ENCODE assay signal across 17 cellular contexts in the genomic region with DNA sequence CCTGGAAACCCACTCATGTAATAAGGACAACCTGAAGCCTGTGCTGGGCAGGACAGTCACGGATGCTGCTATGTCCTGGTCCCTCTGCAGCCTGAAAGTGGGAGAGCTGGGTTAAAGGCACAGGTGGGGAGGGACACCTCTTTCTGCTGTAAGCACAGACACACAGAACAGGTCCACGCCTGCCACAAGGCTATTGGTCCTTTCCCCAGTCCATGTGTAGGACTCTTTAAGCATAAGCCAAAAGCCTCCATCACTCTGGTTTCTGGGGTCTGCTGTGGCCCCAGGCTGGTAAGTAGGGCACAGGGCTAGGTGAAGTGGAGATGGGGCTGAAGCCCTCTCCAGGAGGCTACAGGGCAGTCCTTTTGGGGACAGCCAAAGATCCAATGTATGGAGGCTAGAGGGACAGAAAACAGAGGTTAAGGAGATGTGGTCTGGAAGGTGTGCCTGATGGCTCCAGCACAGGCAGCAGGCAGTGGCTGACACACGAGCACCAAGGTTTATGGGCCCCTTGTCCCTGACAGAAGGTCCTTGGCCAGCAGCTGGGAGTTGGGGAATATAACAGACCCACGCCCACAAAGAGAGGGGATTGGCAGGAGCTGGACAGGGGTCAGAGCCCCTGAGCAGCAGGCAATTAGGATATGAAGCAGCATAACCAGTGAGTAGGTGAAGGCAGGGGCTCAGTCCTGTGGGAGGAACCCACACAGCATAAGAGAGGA.
"Had no signal": no experiment of that assay in that cellular context is flagged by ENCODE, and none has a peak within 500 bp of the region (broad histone marks: within the 10 kb centered on the region; RNA-seq: fewer than 3 reads in every experiment).

No MANE protein-coding gene starts in this region.

- H3K36me3 ChIP-seq: ascending aorta, heart right ventricle, tibial nerve had no signal

- FAIRE-seq: TTC549 had no signal

- H3K9me3 Mint-ChIP-seq: activated naive CD4-positive, alpha-beta T cell treated with anti-CD3 and anti-CD28 coated beads, Interleukin-2, amount 50 U/mL, for 24 hours; stimulated activated naive CD8-positive, alpha-beta T cell treated with anti-CD3 and anti-CD28 coated beads, Interleukin-15, Interleukin-2, amounts not matched to agents 100 ng/mL and 50 ng/mL, for 24 hours; T-helper 2 cell treated with Interferon-gamma antibody and Interleukin-4, amounts not matched to agents 5 μg/mL and 100 μg/mL, for 36 hours had no signal

- ATAC-seq: esophagus mucosa; heart right ventricle; naive thymus-derived CD8-positive, alpha-beta T cell had no signal

- H3K4me1 ChIP-seq: ascending aorta had no signal

- H3K27ac Mint-ChIP-seq: activated naive CD4-positive, alpha-beta T cell treated with anti-CD3 and anti-CD28 coated beads, Interleukin-2, amount 50 U/mL, for 24 hours; activated T-cell treated with anti-CD3 and anti-CD28 coated beads, Interleukin-2, amount 50 U/mL, for 24 hours; naive thymus-derived CD8-positive, alpha-beta T cell; stimulated activated naive CD8-positive, alpha-beta T cell treated with anti-CD3 and anti-CD28 coated beads, Interleukin-15, Interleukin-2, amounts not matched to agents 100 ng/mL and 50 ng/mL, for 24 hours; T-helper 2 cell treated with Interferon-gamma antibody and Interleukin-4, amounts not matched to agents 5 μg/mL and 100 μg/mL, for 36 hours had no signal

- H3K36me3 Mint-ChIP-seq: activated naive CD4-positive, alpha-beta T cell treated with anti-CD3 and anti-CD28 coated beads, Interleukin-2, amount 50 U/mL, for 24 hours; naive thymus-derived CD8-positive, alpha-beta T cell had no signal

- H3K27me3 ChIP-seq: ascending aorta had no signal

- H3K4me3 ChIP-seq: ascending aorta, heart right ventricle, tibial nerve had no signal

- DNase-seq: activated CD4-positive, alpha-beta T cell treated with anti-CD3 and anti-CD28 coated beads, Interleukin-2, amount 50 U/mL, for 4 hours; activated effector memory CD4-positive, alpha-beta T cell treated with anti-CD3 and anti-CD28 coated beads, Interleukin-2, amount 50 U/mL, for 16 hours; activated T-cell treated with anti-CD3 and anti-CD28 coated beads, Interleukin-2, amount 50 U/mL, for 24 hours; cerebellar nuclear complex; effector CD4-positive, alpha-beta T cell; heart right ventricle; mesendoderm; naive thymus-derived CD8-positive, alpha-beta T cell; nucleus accumbens; stimulated activated CD4-positive, alpha-beta T cell treated with anti-CD3 and anti-CD28 coated beads, Interleukin-2, amount 100 ng/mL, for 24 hours had no signal

- H3K9me3 ChIP-seq: ascending aorta, heart right ventricle had no signal

- H3K4me3 Mint-ChIP-seq: activated naive CD4-positive, alpha-beta T cell treated with anti-CD3 and anti-CD28 coated beads, Interleukin-2, amount 50 U/mL, for 24 hours; activated T-cell treated with anti-CD3 and anti-CD28 coated beads, Interleukin-2, amount 50 U/mL, for 24 hours; naive thymus-derived CD8-positive, alpha-beta T cell; stimulated activated naive CD8-positive, alpha-beta T cell treated with anti-CD3 and anti-CD28 coated beads, Interleukin-15, Interleukin-2, amounts not matched to agents 100 ng/mL and 50 ng/mL, for 24 hours; T-helper 2 cell treated with Interferon-gamma antibody and Interleukin-4, amounts not matched to agents 5 μg/mL and 100 μg/mL, for 36 hours had no signal

- H3K27ac ChIP-seq: ascending aorta, heart right ventricle, tibial nerve had no signal

- H3K4me1 Mint-ChIP-seq: activated naive CD4-positive, alpha-beta T cell treated with anti-CD3 and anti-CD28 coated beads, Interleukin-2, amount 50 U/mL, for 24 hours had no signal
